18 cellular contexts compared by ENCODE assay signal in the genomic region with DNA sequence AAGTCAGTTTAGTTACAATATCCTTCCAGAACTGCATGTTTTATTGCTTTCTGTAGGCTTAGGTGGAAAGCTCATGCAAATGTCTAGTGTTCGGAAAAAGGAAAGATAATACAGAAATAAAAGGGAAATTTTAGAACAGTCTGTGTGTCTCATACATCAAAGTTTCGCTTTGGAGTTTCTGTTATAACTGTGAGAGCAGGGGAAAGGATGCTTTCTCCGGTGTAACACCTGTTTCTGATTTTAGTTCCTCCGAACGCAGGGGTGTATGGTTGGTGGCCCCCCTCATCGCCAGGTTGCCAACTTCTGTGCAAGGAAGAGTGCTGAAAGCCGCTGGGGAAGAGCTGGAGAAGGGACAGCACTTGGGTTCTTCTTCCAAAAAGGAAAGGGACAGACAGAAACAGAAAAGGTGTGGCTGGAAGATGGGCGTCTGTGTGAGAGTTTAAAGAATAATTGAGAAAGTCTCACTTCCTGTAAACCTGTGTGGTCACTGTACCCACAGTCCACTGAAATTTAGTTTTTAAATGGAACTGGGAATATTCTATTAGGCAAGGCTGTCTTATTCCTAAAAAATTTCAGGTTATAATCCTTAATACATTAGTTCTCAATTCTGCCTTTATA. TPM values are rescaled to one million over a fixed set of nuclear protein-coding genes. Genes with fewer than 3 reads are reported as not detected.
DNase-seq lines count a peak whose midpoint lies in the region; ATAC-seq, FAIRE-seq and TF ChIP-seq lines count a peak whose summit lies in the region.
"Had no signal": no experiment of that assay in that cellular context is flagged by ENCODE, and none has a peak within 500 bp of the region (broad histone marks: within the 10 kb centered on the region; RNA-seq: fewer than 3 reads in every experiment).

No MANE protein-coding gene starts in this region.

- H3K9me3 ChIP-seq in CD4-positive, alpha-beta T cell (ENCODE audit: control insufficient read depth, low read length), result no peaks in the 10 kb centered on the region
- H3K9me3 ChIP-seq in thyroid gland, result no peaks in the 10 kb centered on the region
- H3K9me3 ChIP-seq: upper lobe of left lung had no signal

- DNase-seq in GM06990 (ENCODE audit: extremely low read depth, insufficient read length) (peak; percentile 40), GM19239 (ENCODE audit: insufficient read length, low spot score) (peak; percentile 5), SKM-1 treated with dmso at 0.1 percent for 144 hours (lab: John Stamatoyannopoulos, UW; ENCODE audit: unreplicated experiment) (no peak), thyroid gland (no peak), GM19238 (ENCODE audit: insufficient read length, low spot score) (no peak)
- no peak for DNase-seq in CD4-positive, alpha-beta T cell
- DNase-seq: CD8-positive, alpha-beta memory T cell; GF-D8; kidney; NCI-H510A; stimulated activated CD8-positive, alpha-beta memory T cell treated with anti-CD3 and anti-CD28 coated beads, Interleukin-4, amount 100 ng/mL, for 48 hours; upper lobe of left lung had no signal

- CTCF ChIA-PET in CD4-positive, alpha-beta T cell (lab: Charles Lee), result no interaction called here

- ATAC-seq in HG02571 (IDR thresholded peaks at IDR 0.05; ENCODE audit: unreplicated experiment) (peak; percentile 65), HG03520 (IDR thresholded peaks at IDR 0.05; ENCODE audit: unreplicated experiment) (peak; percentile 66)
- ATAC-seq in CD4-positive, alpha-beta T cell (ENCODE audit: poor library complexity), result no peak

- no peak overlapping the region for H3K4me3 Mint-ChIP-seq in CD4-positive, alpha-beta T cell
- H3K4me3 Mint-ChIP-seq: activated naive CD4-positive, alpha-beta T cell treated with anti-CD3 and anti-CD28 coated beads, Interleukin-2, amount 50 U/mL, for 24 hours; CD8-positive, alpha-beta memory T cell had no signal

- POLR2A ChIA-PET in CD4-positive, alpha-beta T cell (lab: Charles Lee), result no interaction called here

- TF ChIP-seq CTCF in GM06990 (IDR thresholded peaks at IDR 0.05; ENCODE audit: insufficient read depth, low read length, poor library complexity, severe bottlenecking) (no peak), thyroid gland (IDR thresholded peaks at IDR 0.05) (no peak)
- TF ChIP-seq CTCF in CD4-positive, alpha-beta T cell (IDR thresholded peaks at IDR 0.05), result no peak

- H3K4me3 ChIP-seq in GM06990 (replicated peaks; ENCODE audit: low read depth, low read length), result peak overlapping the region; percentile 36
- no peak overlapping the region for H3K4me3 ChIP-seq in thyroid gland (replicated peaks in 1 of 3)
- H3K4me3 ChIP-seq: upper lobe of left lung had no signal

- no peaks in the 10 kb centered on the region for H3K4me1 Mint-ChIP-seq in CD4-positive, alpha-beta T cell (ENCODE audit: low read depth)
- H3K4me1 Mint-ChIP-seq: activated naive CD4-positive, alpha-beta T cell treated with anti-CD3 and anti-CD28 coated beads, Interleukin-2, amount 50 U/mL, for 24 hours; CD8-positive, alpha-beta memory T cell had no signal

- no peaks in the 10 kb centered on the region for H3K9me3 Mint-ChIP-seq in CD4-positive, alpha-beta T cell
- H3K9me3 Mint-ChIP-seq: activated naive CD4-positive, alpha-beta T cell treated with anti-CD3 and anti-CD28 coated beads, Interleukin-2, amount 50 U/mL, for 24 hours; CD8-positive, alpha-beta memory T cell had no signal

- peak; percentile 71 for FAIRE-seq in GM19239 (lab: Jason Lieb, UNC)
- FAIRE-seq: A204.1, kidney had no signal

- H3K27me3 ChIP-seq in GM06990 (replicated peaks; ENCODE audit: control insufficient read depth, insufficient read depth, low read length) (no peaks in the 10 kb centered on the region), thyroid gland (no peaks in the 10 kb centered on the region)
- no peaks in the 10 kb centered on the region for H3K27me3 ChIP-seq in CD4-positive, alpha-beta T cell (ENCODE audit: control insufficient read depth, insufficient read depth, low read length)
- H3K27me3 ChIP-seq: upper lobe of left lung had no signal

- 87 to 91% methylated on average over 8 of the region's 8 CpGs for WGBS in thyroid gland, 2 donors

- intact Hi-C loops in CD4-positive, alpha-beta T cell (cut with DNase I, micrococcal nuclease), result no loop called here
- intact Hi-C loops in thyroid gland (cut with DNase I), result no loop called here

- no peaks in the 10 kb centered on the region for H3K27me3 Mint-ChIP-seq in CD4-positive, alpha-beta T cell
- H3K27me3 Mint-ChIP-seq: activated naive CD4-positive, alpha-beta T cell treated with anti-CD3 and anti-CD28 coated beads, Interleukin-2, amount 50 U/mL, for 24 hours had no signal

- H3K27ac Mint-ChIP-seq in CD4-positive, alpha-beta T cell, result no peak overlapping the region
- H3K27ac Mint-ChIP-seq: activated naive CD4-positive, alpha-beta T cell treated with anti-CD3 and anti-CD28 coated beads, Interleukin-2, amount 50 U/mL, for 24 hours; CD8-positive, alpha-beta memory T cell had no signal

- H3K27ac ChIP-seq in CD4-positive, alpha-beta T cell (ENCODE audit: low read depth, low read length), result no peak overlapping the region
- H3K27ac ChIP-seq in thyroid gland, result no peak overlapping the region
- H3K27ac ChIP-seq: upper lobe of left lung had no signal

- no peaks in the 10 kb centered on the region for H3K36me3 ChIP-seq in GM06990 (ENCODE audit: control insufficient read depth, insufficient read depth, low read length)
- H3K36me3 ChIP-seq in thyroid gland, result no peaks in the 10 kb centered on the region
- H3K36me3 ChIP-seq: upper lobe of left lung had no signal

- no peaks in the 10 kb centered on the region for H3K4me1 ChIP-seq in thyroid gland

- no peaks in the 10 kb centered on the region for H3K36me3 Mint-ChIP-seq in CD4-positive, alpha-beta T cell (ENCODE audit: low read depth)
- H3K36me3 Mint-ChIP-seq: activated naive CD4-positive, alpha-beta T cell treated with anti-CD3 and anti-CD28 coated beads, Interleukin-2, amount 50 U/mL, for 24 hours; CD8-positive, alpha-beta memory T cell had no signal

- no peak for TF ChIP-seq POLR2A in thyroid gland (IDR thresholded peaks at IDR 0.05)

RNA-seq across cellular contexts. Expression of a gene that starts 6.7 kb away (rescaled TPM):
- not detected for total RNA-seq in CD4-positive, alpha-beta T cell
- total RNA-seq in thyroid gland, result 1 to 10 TPM in 2 of 4 donors, under 1 TPM in 2; 0.49 to 1.8 (median 1.1) TPM
- total RNA-seq: activated CD8-positive, alpha-beta memory T cell treated with anti-CD3 and anti-CD28 coated beads for 36 hours; CD8-positive, alpha-beta memory T cell; pulmonary artery endothelial cell had no signal

RNA-seq across cellular contexts. Expression of a gene that starts 48.5 kb away (rescaled TPM):
- total RNA-seq in CD4-positive, alpha-beta T cell, result under 1 TPM in 1 of 2 experiments, not detected in 1; 0.08 TPM
- 1 to 10 TPM in 2 of 4 donors, under 1 TPM in 2; 0.63 to 1.8 (median 0.89) TPM for total RNA-seq in thyroid gland
- total RNA-seq: activated CD8-positive, alpha-beta memory T cell treated with anti-CD3 and anti-CD28 coated beads for 36 hours; CD8-positive, alpha-beta memory T cell; pulmonary artery endothelial cell had no signal

Comparison
In these comparisons a context has a peak if more than half of its experiments do, and no peak if none do; other contexts are left out.
1. DNase-seq: peak in GM06990 (single experiment) and GM19239 (single experiment); none in SKM-1 treated with dmso at 0.1 percent for 144 hours (single experiment), CD4-positive, alpha-beta T cell (0 of 10), thyroid gland (0 of 2) and GM19238 (single experiment).